Comparison of ENCODE assay signal across 8 cellular contexts in the genomic region with DNA sequence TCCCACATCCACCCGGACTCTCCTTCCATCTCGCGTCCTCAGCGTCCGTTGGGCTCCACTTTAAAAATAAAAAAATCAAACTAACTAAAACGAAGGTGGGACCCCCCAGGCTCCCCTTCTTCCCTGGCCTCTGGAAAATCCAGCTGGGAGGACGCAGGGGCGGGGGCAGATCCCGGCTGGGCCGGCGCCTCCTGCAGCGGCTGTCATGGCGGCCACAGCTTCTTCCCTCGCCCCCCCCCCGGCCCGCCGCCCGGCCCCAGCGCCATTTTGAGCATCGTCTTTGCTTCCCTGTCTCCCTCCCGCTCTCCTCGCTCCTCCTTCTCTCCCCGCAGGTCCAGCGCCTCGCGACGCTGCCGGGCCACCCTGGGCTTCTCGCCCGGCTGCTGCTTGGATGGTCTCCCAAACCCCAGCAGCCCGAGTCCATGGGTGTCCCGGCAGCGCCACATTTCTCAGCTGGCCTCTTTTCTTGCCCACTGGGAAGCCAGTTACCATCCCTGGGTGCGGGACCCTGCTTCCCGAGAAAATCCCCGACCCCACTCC. TPM values are rescaled to one million over a fixed set of nuclear protein-coding genes. Genes with fewer than 3 reads are reported as not detected.
A peak's percentile ranks its signal among the peaks of the same experiment; 100 is the strongest.
DNase-seq lines count a peak whose midpoint lies in the region; ATAC-seq and TF ChIP-seq lines count a peak whose summit lies in the region.

No MANE protein-coding gene starts in this region.

- no peaks in the 10 kb centered on the region for H3K36me3 ChIP-seq in BJ (ENCODE audit: control insufficient read depth, insufficient read depth, low read length)
- H3K36me3 ChIP-seq in psoas muscle (ENCODE audit: insufficient read depth in 1 of 2, low read depth in 1 of 2) = no peaks in the 10 kb centered on the region

- ATAC-seq in psoas muscle (peak; percentile 48 to 60 (median 54)), HG03439 (IDR thresholded peaks at IDR 0.05; ENCODE audit: unreplicated experiment) (no peak)

- peaks cover 5% of the 10 kb centered on the region for H3K4me1 ChIP-seq in psoas muscle

- intact Hi-C loops in cardiac septum (cut with DNase I) (loop anchor here (10.0 kb wide), 1 partner anchor 497 kb away; the partner anchor contains the start of gene NFE2L1), psoas muscle (cut with DNase I) (loop anchor here in 1 of 2 donors (5.0 kb wide), 1 partner anchor 49 kb away; no protein-coding TSS in a partner anchor)

- POLR2A ChIA-PET in BJ (lab: Charles Lee) = no interaction called here

- DNase-seq in BJ (ENCODE audit: low read depth) (no peak), NCI-H1105 (lab: John Stamatoyannopoulos, UW) (peak; percentile 30), cardiac septum (ENCODE audit: low spot score) (peak; percentile 76), psoas muscle (peak; percentile 77 to 85), dedifferentiated amniotic fluid mesenchymal stem cell (ENCODE audit: extremely low spot score) (no peak), KG1 (lab: John Stamatoyannopoulos, UW) (no peak)
- peak; percentile 78 for DNase-seq in activated effector memory CD4-positive, alpha-beta T cell treated with anti-CD3 and anti-CD28 coated beads, Interleukin-2, amount 50 U/mL, for 16 hours

- no peak for TF ChIP-seq CTCF in BJ (IDR thresholded peaks at IDR 0.05; ENCODE audit: insufficient read depth, low read depth, low read length)
- TF ChIP-seq CTCF in psoas muscle (IDR thresholded peaks at IDR 0.05) = no peak

- H3K4me3 ChIP-seq in BJ (ENCODE audit: low read depth, low read length) = peak overlapping the region; percentile 50
- H3K4me3 ChIP-seq in psoas muscle = peak overlapping the region; percentile 85

- 2% methylated on average over 23 to 35 of the region's 36 CpGs for WGBS in psoas muscle, 3 donors

- peak overlapping the region; percentile 89 for H3K27ac ChIP-seq in psoas muscle

- CTCF ChIA-PET in BJ (lab: Yijun Ruan, JAX) = no interaction called here

- no peaks in the 10 kb centered on the region for H3K9me3 ChIP-seq in psoas muscle

- H3K27me3 ChIP-seq in BJ (ENCODE audit: control insufficient read depth, insufficient read depth, low read length) (peaks cover 11% of the 10 kb centered on the region), psoas muscle (ENCODE audit: insufficient read depth in 3 of 3, low read length in 2 of 3) (peaks cover 4 to 9% (median 9%) of the 10 kb centered on the region in 3 donors)

RNA-seq across cellular contexts. Expression of gene HOXB2, which starts 3.3 kb away (rescaled TPM):
- polyA plus RNA-seq in BJ (2011; rRNA removed) = 1.5 and 1.7 TPM in 2 replicates
- polyA minus RNA-seq in BJ (2011; rRNA and poly(A)+ RNA removed) = 0.67 and 0.85 TPM in 2 replicates
- total RNA-seq in cardiac septum = 4.9 TPM
- 10 to 100 TPM in 1 of 4 donors, 1 to 10 TPM in 3; 3.1 to 12.9 (median 6.5) TPM for total RNA-seq in psoas muscle
- 1 to 10 TPM; 4.6 to 5.0 (median 5.0) TPM for polyA plus RNA-seq in psoas muscle

RNA-seq across cellular contexts. Expression of gene HOXB1, which starts 10.8 kb away (rescaled TPM):
- polyA plus RNA-seq in BJ (2011; rRNA removed) (not detected in 2 replicates), psoas muscle (not detected)
- polyA minus RNA-seq in BJ (2011; rRNA and poly(A)+ RNA removed) = not detected in 2 replicates
- total RNA-seq in cardiac septum (not detected), psoas muscle (not detected)

RNA-seq across cellular contexts. Expression of gene HOXB4, which starts 36.5 kb away (rescaled TPM):
- polyA plus RNA-seq in BJ (2011; rRNA removed) = not detected in 2 replicates
- polyA minus RNA-seq in BJ (2011; rRNA and poly(A)+ RNA removed) = not detected in 2 replicates
- total RNA-seq in cardiac septum = 1.6 TPM
- 1 to 10 TPM in 2 of 4 donors, under 1 TPM in 2; 0.80 to 4.0 (median 1.3) TPM for total RNA-seq in psoas muscle
- under 1 TPM; 0.38 to 0.89 (median 0.55) TPM for polyA plus RNA-seq in psoas muscle

RNA-seq across cellular contexts. Expression of gene HOXB3, which starts 48.4 kb away (rescaled TPM):
- not detected in 2 replicates for polyA plus RNA-seq in BJ (2011; rRNA removed)
- not detected in 2 replicates for polyA minus RNA-seq in BJ (2011; rRNA and poly(A)+ RNA removed)
- 4.2 TPM for total RNA-seq in cardiac septum
- total RNA-seq in psoas muscle = 1 to 10 TPM; 1.5 to 8.8 (median 1.9) TPM
- 1 to 10 TPM in 2 of 3 donors, under 1 TPM in 1; 0.96 to 1.5 (median 1.4) TPM for polyA plus RNA-seq in psoas muscle

RNA-seq across cellular contexts. Expression of gene HOXB5, which starts 51.9 kb away (rescaled TPM):
- polyA plus RNA-seq in BJ (2011; rRNA removed) (not detected in 2 replicates), psoas muscle (under 1 TPM; 0.03 to 0.30 (median 0.17) TPM)
- polyA minus RNA-seq in BJ (2011; rRNA and poly(A)+ RNA removed) = not detected in 2 replicates
- total RNA-seq in cardiac septum (not detected), psoas muscle (under 1 TPM in 3 of 4 donors, not detected in 1; 0.17 to 0.71 (median 0.24) TPM)

Comparison
In these comparisons a context has a peak if more than half of its experiments do, and no peak if none do; other contexts are left out.
1. DNase-seq: peak in NCI-H1105 (single experiment), activated effector memory CD4-positive, alpha-beta T cell treated with anti-CD3 and anti-CD28 coated beads, Interleukin-2, amount 50 U/mL, for 16 hours (single experiment), cardiac septum (single experiment) and psoas muscle (2 of 2); none in BJ (single experiment), dedifferentiated amniotic fluid mesenchymal stem cell (single experiment) and KG1 (single experiment).